In genomic region chr10:18618995-18619394, GRCh38 we compare ENCODE assay signal across 2 cellular contexts.
TF ChIP-seq lines count a peak whose summit lies in the region.

No MANE protein-coding gene starts in this region.

TF ChIP-seq in liver, 16 proteins besides CTCF, POLR2A, EP300 and RAD21:
- TF ChIP-seq ZBTB33 (IDR thresholded peaks at IDR 0.05): peak; percentile 38
- TF ChIP-seq GABPA (IDR thresholded peaks at IDR 0.05 in 1 of 2, conservative IDR thresholded peaks at IDR 0.05 in 1 of 2): peak in 1 of 2 donors; percentile 13
- TF ChIP-seq RXRA (IDR thresholded peaks at IDR 0.05): peak in 1 of 2 donors; percentile 62
- TF ChIP-seq FOXA1 (IDR thresholded peaks at IDR 0.05): no peak
- TF ChIP-seq NR2F2 (IDR thresholded peaks at IDR 0.05): no peak
- TF ChIP-seq YY1 (IDR thresholded peaks at IDR 0.05): no peak
- TF ChIP-seq EGR1 (IDR thresholded peaks at IDR 0.05; ENCODE audit: low read depth in 2 of 2): no peak
- TF ChIP-seq MAX (IDR thresholded peaks at IDR 0.05): peak; percentile 36
- TF ChIP-seq FOXA2 (IDR thresholded peaks at IDR 0.05): no peak
- TF ChIP-seq REST (IDR thresholded peaks at IDR 0.05): peak; percentile 40
- TF ChIP-seq SP1 (IDR thresholded peaks at IDR 0.05): no peak
- peak; percentile 36 to 59 for TF ChIP-seq HNF4A (conservative IDR thresholded peaks at IDR 0.05)

TF ChIP-seq in HepG2, 621 proteins besides CTCF, POLR2A, EP300 and RAD21:
- no peak for TF ChIP-seq ZNF235 (CRISPR knock-in tag; IDR thresholded peaks at IDR 0.05; ENCODE audit: borderline replicate concordance)
- no peak for TF ChIP-seq FOXO4 (CRISPR knock-in tag; conservative IDR thresholded peaks at IDR 0.05)
- TF ChIP-seq ZNF607 (CRISPR knock-in tag; IDR thresholded peaks at IDR 0.05; ENCODE audit: borderline replicate concordance): no peak
- no peak for TF ChIP-seq ZNF530 (CRISPR knock-in tag; IDR thresholded peaks at IDR 0.05; ENCODE audit: low read depth)
- no peak for TF ChIP-seq MTA3 (CRISPR knock-in tag; IDR thresholded peaks at IDR 0.05)
- TF ChIP-seq ZNF432 (CRISPR knock-in tag; IDR thresholded peaks at IDR 0.05; ENCODE audit: borderline replicate concordance): no peak
- no peak for TF ChIP-seq ZNF576 (CRISPR knock-in tag; IDR thresholded peaks at IDR 0.05)
- no peak for TF ChIP-seq DMTF1 (CRISPR knock-in tag; IDR thresholded peaks at IDR 0.05)
- TF ChIP-seq ZBTB39 (CRISPR knock-in tag; IDR thresholded peaks at IDR 0.05): no peak
- TF ChIP-seq SP5 (CRISPR knock-in tag; IDR thresholded peaks at IDR 0.05; ENCODE audit: borderline replicate concordance, low read depth): no peak
